Comparison of ENCODE assay signal across 14 cellular contexts in genomic region chrX:118872102-118872566, GRCh38. TPM values are rescaled to one million over a fixed set of nuclear protein-coding genes. Genes with fewer than 3 reads are reported as not detected.
A peak's percentile ranks its signal among the peaks of the same experiment; 100 is the strongest.
DNase-seq lines count a peak whose midpoint lies in the region; ATAC-seq and TF ChIP-seq lines count a peak whose summit lies in the region.
"Had no signal": no experiment of that assay in that cellular context is flagged by ENCODE, and none has a peak within 500 bp of the region (broad histone marks: within the 10 kb centered on the region; RNA-seq: fewer than 3 reads in every experiment).

No MANE protein-coding gene starts in this region.

- TF ChIP-seq CTCF in brain (conservative IDR thresholded peaks at IDR 0.05) (no peak), right atrium auricular region (IDR thresholded peaks at IDR 0.05) (no peak), gastrocnemius medialis (IDR thresholded peaks at IDR 0.05 in 4 of 5, conservative IDR thresholded peaks at IDR 0.05 in 1 of 5) (no peak)

- TF ChIP-seq POLR2A in gastrocnemius medialis (IDR thresholded peaks at IDR 0.05) = no peak

- H3K27ac ChIP-seq in right atrium auricular region = peak overlapping the region; percentile 67 to 80
- peak overlapping the region; percentile 81 to 89 (median 89) for H3K27ac ChIP-seq in gastrocnemius medialis

- H3K36me3 ChIP-seq in right atrium auricular region (no peaks in the 10 kb centered on the region), gastrocnemius medialis (no peaks in the 10 kb centered on the region)

- no peaks in the 10 kb centered on the region for H3K27me3 Mint-ChIP-seq in brain

- H3K9me3 ChIP-seq in right atrium auricular region = no peaks in the 10 kb centered on the region
- H3K9me3 ChIP-seq in gastrocnemius medialis = no peaks in the 10 kb centered on the region
- H3K9me3 ChIP-seq: Caco-2 had no signal

- intact Hi-C loops in gastrocnemius medialis (cut with DNase I; ENCODE audit: low total_unique reads) = loop anchor here (2.0 kb wide), 1 partner anchor 103 kb away; the partner anchor contains the start of gene LONRF3

- H3K9me3 Mint-ChIP-seq in brain = peaks cover 0 to 6% (median 2%) of the 10 kb centered on the region in 5 experiments

- H3K27ac Mint-ChIP-seq in brain = peak overlapping the region in 4 of 5 experiments; percentile 13 to 87 (median 50)

- no peaks in the 10 kb centered on the region for H3K27me3 ChIP-seq in right atrium auricular region
- no peaks in the 10 kb centered on the region for H3K27me3 ChIP-seq in gastrocnemius medialis

- H3K4me3 Mint-ChIP-seq in brain = no peak overlapping the region
- H3K4me3 Mint-ChIP-seq: nephron had no signal

- H3K4me1 ChIP-seq in right atrium auricular region (peaks cover 0 to 17% of the 10 kb centered on the region in 2 donors), gastrocnemius medialis (peaks cover 9 to 12% of the 10 kb centered on the region in 2 donors)
- H3K4me1 ChIP-seq: Caco-2 had no signal

- H3K4me3 ChIP-seq in right atrium auricular region (no peak overlapping the region), gastrocnemius medialis (peak overlapping the region in 1 of 4 donors; percentile 2)

- peaks cover 11% of the 10 kb centered on the region for H3K4me1 Mint-ChIP-seq in brain

- DNase-seq in GM04503 (ENCODE audit: low read depth) (peak; percentile 8), right atrium auricular region (ENCODE audit: low spot score) (peak; percentile 59), gastrocnemius medialis (peak; percentile 32 to 59)
- DNase-seq in stimulated activated CD4-positive, alpha-beta T cell treated with anti-CD3 and anti-CD28 coated beads, Interleukin-4, amount 100 ng/mL, for 4 hours = no peak
- DNase-seq: Caco-2, glutamatergic neuron, KBM-7, NCI-H510A treated with DMSO at 0.1 percent for 48 hours had no signal

- no peaks in the 10 kb centered on the region for H3K36me3 Mint-ChIP-seq in brain

- ATAC-seq in gastrocnemius medialis = peak; percentile 97 to 98
- ATAC-seq in HG02763 (IDR thresholded peaks at IDR 0.05; ENCODE audit: unreplicated experiment) = no peak
- ATAC-seq in GM18868 (IDR thresholded peaks at IDR 0.05; ENCODE audit: unreplicated experiment) = no peak
- ATAC-seq in HG03108 (IDR thresholded peaks at IDR 0.05; ENCODE audit: unreplicated experiment) = no peak

- in situ Hi-C loops in gastrocnemius medialis (cut with MboI; ENCODE audit: low sequenced_read_pairs in 4 of 4) = loop anchor here in 2 of 4 donors (10.0 to 25.0 kb wide), 2 partner anchors 103 to 115 kb away; partner anchors contain the start of gene LONRF3 (in 1 of the 2)

RNA-seq across cellular contexts. Expression of gene ZCCHC12, which starts 48.5 kb away (rescaled TPM):
- 4.0 TPM for polyA plus RNA-seq in brain (ENCODE audit: insufficient read depth, low read depth, low replicate concordance)
- total RNA-seq in right atrium auricular region (under 1 TPM in 1 of 2 donors, not detected in 1; 0.19 TPM), gastrocnemius medialis (not detected)
- total RNA-seq: ureter had no signal

Comparison
In these comparisons a context has a peak if more than half of its experiments do, and no peak if none do; other contexts are left out.
1. DNase-seq: peak in GM04503 (single experiment), right atrium auricular region (single experiment) and gastrocnemius medialis (2 of 2); none in stimulated activated CD4-positive, alpha-beta T cell treated with anti-CD3 and anti-CD28 coated beads, Interleukin-4, amount 100 ng/mL, for 4 hours (0 of 2).
2. ATAC-seq: peak in gastrocnemius medialis (2 of 2); none in HG02763 (single experiment), GM18868 (single experiment) and HG03108 (single experiment).